ENCODE assay signal across 13 cellular contexts in genomic region chr2:74556159-74556558, GRCh38.
DNase-seq lines count a peak whose midpoint lies in the region; ATAC-seq and TF ChIP-seq lines count a peak whose summit lies in the region.
"Had no signal": no experiment of that assay in that cellular context is flagged by ENCODE, and none has a peak within 500 bp of the region (broad histone marks: within the 10 kb centered on the region; RNA-seq: fewer than 3 reads in every experiment).

No MANE protein-coding gene starts in this region.

- no peak for TF ChIP-seq CTCF in astrocyte of the spinal cord (IDR thresholded peaks at IDR 0.05; ENCODE audit: low read depth, low read length)
- no peak for TF ChIP-seq CTCF in neutrophil (IDR thresholded peaks at IDR 0.05)
- no peak for TF ChIP-seq CTCF in GM13977 (IDR thresholded peaks at IDR 0.05; ENCODE audit: extremely low read depth, insufficient read depth, missing control alignments)

- H3K4me3 ChIP-seq in BLaER1 treated with 17β-estradiol and CSF1 and Interleukin-3, amounts not matched to agents 10 nM and 100 nM = peak overlapping the region in 6 of 10 experiments; percentile 80 to 97 (median 88); a peak in 12 of 20 replicates
- H3K4me3 ChIP-seq in astrocyte of the spinal cord (ENCODE audit: low read depth, low read length) = peak overlapping the region; percentile 89
- peak overlapping the region; percentile 92 to 97 for H3K4me3 ChIP-seq in neutrophil (ENCODE audit: low read depth in 1 of 2, low read length in 1 of 2)

- peak overlapping the region; percentile 91 to 100 (median 98); a peak in 20 of 22 replicates for H3K4me2 ChIP-seq in BLaER1 treated with 17β-estradiol and CSF1 and Interleukin-3, amounts not matched to agents 10 nM and 100 nM

- peak overlapping the region in 5 of 11 experiments; percentile 83 to 92 (median 85); a peak in 6 of 22 replicates for H3K27ac ChIP-seq in BLaER1 treated with 17β-estradiol and CSF1 and Interleukin-3, amounts not matched to agents 10 nM and 100 nM
- peak overlapping the region; percentile 85 for H3K27ac ChIP-seq in neutrophil

- peak; percentile 4 for TF ChIP-seq POLR2A in GM19099 (IDR thresholded peaks at IDR 0.05; ENCODE audit: extremely low read depth, insufficient read length, low read depth)

- H3K9me3 ChIP-seq in BLaER1 treated with 17β-estradiol and CSF1 and Interleukin-3, amounts not matched to agents 10 nM and 100 nM (replicated peaks in 1 of 11) = no peaks in the 10 kb centered on the region
- H3K9me3 ChIP-seq in neutrophil = no peaks in the 10 kb centered on the region

- peaks cover 2 to 11% (median 7%) of the 10 kb centered on the region in 11 experiments for H3K27me3 ChIP-seq in BLaER1 treated with 17β-estradiol and CSF1 and Interleukin-3, amounts not matched to agents 10 nM and 100 nM
- H3K27me3 ChIP-seq in neutrophil = no peaks in the 10 kb centered on the region

- in situ Hi-C loops in astrocyte of the spinal cord (cut with HindIII; ENCODE audit: low sequenced_read_pairs) = no loop called here
- in situ Hi-C loops in GM13977 (cut with MboI; ENCODE audit: low pct_unique_long_range_greater_than_20kb, low sequenced_read_pairs, unreplicated experiment) = no loop called here

- peaks cover 40 to 74% (median 54%) of the 10 kb centered on the region in 10 experiments for H3K4me1 ChIP-seq in BLaER1 treated with 17β-estradiol and CSF1 and Interleukin-3, amounts not matched to agents 10 nM and 100 nM
- peaks cover 67 to 70% of the 10 kb centered on the region in 2 experiments for H3K4me1 ChIP-seq in neutrophil (ENCODE audit: control insufficient read depth in 1 of 2, insufficient read depth in 1 of 2, low read depth in 1 of 2, low read length in 1 of 2)

- peaks cover 0 to 39% (median 21%) of the 10 kb centered on the region in 11 experiments; a peak in 19 of 22 replicates for H3K36me3 ChIP-seq in BLaER1 treated with 17β-estradiol and CSF1 and Interleukin-3, amounts not matched to agents 10 nM and 100 nM
- peaks cover 18% of the 10 kb centered on the region for H3K36me3 ChIP-seq in neutrophil

- no peak for DNase-seq in astrocyte of the spinal cord (ENCODE audit: low read depth, low spot score)
- no peak for DNase-seq in NCI-H2171 (lab: John Stamatoyannopoulos, UW)
- DNase-seq in GM13977 (ENCODE audit: low spot score) = no peak
- DNase-seq in NCI-H2029 treated with DMSO at 0.1 percent for 48 hours (lab: John Stamatoyannopoulos, UW) = no peak
- DNase-seq: activated CD8-positive, alpha-beta memory T cell treated with anti-CD3 and anti-CD28 coated beads, Interleukin-2, amount 50 U/mL, for 4 hours; central memory CD4-positive, alpha-beta T cell; DMS 273 treated with DMSO at 0.1 percent for 48 hours; NCI-H1417 treated with DMSO at 0.1 percent for 48 hours; stimulated activated CD4-positive, alpha-beta T cell treated with anti-CD3 and anti-CD28 coated beads, Interleukin-4, amount 100 ng/mL, for 24 hours had no signal

- ATAC-seq in HG02981 (IDR thresholded peaks at IDR 0.05; ENCODE audit: unreplicated experiment) = no peak

- peak overlapping the region in 8 of 11 experiments; percentile 85 to 93 (median 87); a peak in 11 of 22 replicates for H3K9ac ChIP-seq in BLaER1 treated with 17β-estradiol and CSF1 and Interleukin-3, amounts not matched to agents 10 nM and 100 nM

- peaks cover 0 to 23% (median 12%) of the 10 kb centered on the region in 11 experiments; a peak in 11 of 22 replicates for H4K20me1 ChIP-seq in BLaER1 treated with 17β-estradiol and CSF1 and Interleukin-3, amounts not matched to agents 10 nM and 100 nM
